In genomic region chrX:150486011-150486410, GRCh38 we compare ENCODE assay signal across 8 cellular contexts.
DNase-seq lines count a peak whose midpoint lies in the region; ATAC-seq, FAIRE-seq and TF ChIP-seq lines count a peak whose summit lies in the region.

No MANE protein-coding gene starts in this region.

- H3K9ac ChIP-seq in endothelial cell of umbilical vein (replicated peaks; ENCODE audit: extremely low read depth, insufficient read depth, low read length) = no peak overlapping the region

- H3K27ac ChIP-seq in endothelial cell of umbilical vein (ENCODE audit: insufficient read depth, low read depth, low read length) (no peak overlapping the region), upper lobe of left lung (no peak overlapping the region)

- peaks cover 3% of the 10 kb centered on the region for H3K27me3 Mint-ChIP-seq in activated CD8-positive, alpha-beta T cell treated with anti-CD3 and anti-CD28 coated beads, Interleukin-2, amount 10 ng/mL, durations not matched to agents 7 days and 5 days (ENCODE audit: low read depth)
- peaks cover 12% of the 10 kb centered on the region for H3K27me3 Mint-ChIP-seq in nephron progenitor cell (ENCODE audit: low read depth, poor library complexity)

- peak; percentile 64 for FAIRE-seq in endothelial cell of umbilical vein (lab: Jason Lieb, UNC)

- no peaks in the 10 kb centered on the region for H4K20me1 ChIP-seq in endothelial cell of umbilical vein (replicated peaks; ENCODE audit: control insufficient read depth, extremely low read depth, insufficient read depth, low read length)

- H3K36me3 ChIP-seq in endothelial cell of umbilical vein (ENCODE audit: control insufficient read depth in 2 of 2, extremely low read depth in 1 of 2, insufficient read depth in 2 of 2, low read length in 2 of 2) (no peaks in the 10 kb centered on the region), upper lobe of left lung (no peaks in the 10 kb centered on the region)

- H3K4me1 Mint-ChIP-seq in activated CD8-positive, alpha-beta T cell treated with anti-CD3 and anti-CD28 coated beads, Interleukin-2, amount 10 ng/mL, durations not matched to agents 7 days and 5 days (ENCODE audit: low read depth) = peaks cover 26% of the 10 kb centered on the region
- no peaks in the 10 kb centered on the region for H3K4me1 Mint-ChIP-seq in nephron progenitor cell

- CTCF ChIA-PET in activated CD8-positive, alpha-beta T cell treated with anti-CD3 and anti-CD28 coated beads, Interleukin-2, amount 10 ng/mL, durations not matched to agents 7 days and 5 days (lab: Charles Lee) = interaction anchor here (1.4 to 4.3 kb wide), 4 partner anchors 8 to 121 kb away, joined by 3 to 23 read pairs (median 10); no protein-coding TSS in a partner anchor
- CTCF ChIA-PET in endothelial cell of umbilical vein (lab: Charles Lee) = interaction anchor here (0.7 to 4.5 kb wide), 7 partner anchors 12 to 536 kb away, joined by 3 to 24 read pairs (median 5); partner anchors contain the start of genes MAMLD1 and MTM1

- H3K79me2 ChIP-seq in endothelial cell of umbilical vein (ENCODE audit: control insufficient read depth, insufficient read depth, low read length) = no peaks in the 10 kb centered on the region

- H3K4me3 Mint-ChIP-seq in activated CD8-positive, alpha-beta T cell treated with anti-CD3 and anti-CD28 coated beads, Interleukin-2, amount 10 ng/mL, durations not matched to agents 7 days and 5 days = no peak overlapping the region
- H3K4me3 Mint-ChIP-seq in nephron progenitor cell = no peak overlapping the region

- H3K27me3 ChIP-seq in endothelial cell of umbilical vein (ENCODE audit: control insufficient read depth in 2 of 2, insufficient read depth in 2 of 2, low read length in 2 of 2) (no peaks in the 10 kb centered on the region), upper lobe of left lung (no peaks in the 10 kb centered on the region)

- no peak overlapping the region for H3K27ac Mint-ChIP-seq in activated CD8-positive, alpha-beta T cell treated with anti-CD3 and anti-CD28 coated beads, Interleukin-2, amount 10 ng/mL, durations not matched to agents 7 days and 5 days
- H3K27ac Mint-ChIP-seq in nephron progenitor cell = no peak overlapping the region

- ATAC-seq in Right ventricle myocardium superior (ENCODE audit: poor library complexity) (peak; percentile 70), Right ventricle myocardium inferior (no peak), upper lobe of left lung (ENCODE audit: low FRiP score in 2 of 2) (no peak), GM21447 (IDR thresholded peaks at IDR 0.05; ENCODE audit: unreplicated experiment) (no peak)
- ATAC-seq in activated CD8-positive, alpha-beta T cell treated with anti-CD3 and anti-CD28 coated beads, Interleukin-2, amount 10 ng/mL, durations not matched to agents 7 days and 5 days = peak; percentile 70

- TF ChIP-seq EP300 in upper lobe of left lung (IDR thresholded peaks at IDR 0.05) = no peak

- H3K4me1 ChIP-seq in endothelial cell of umbilical vein (ENCODE audit: control insufficient read depth, extremely low read depth, insufficient read depth, low read length) (no peaks in the 10 kb centered on the region), upper lobe of left lung (no peaks in the 10 kb centered on the region)

- no TSS peak for BruUV-seq in endothelial cell of umbilical vein (replicated peaks; lab: Mats Ljungman, UMichigan)

- WGBS in upper lobe of left lung, 2 donors = 37% methylated on average over 3 of the region's 3 CpGs; no CpG with 5 or more reads in 1 of the 2 donors

- no peak overlapping the region for H3K4me3 ChIP-seq in endothelial cell of umbilical vein (replicated peaks in 1 of 3; ENCODE audit: insufficient read depth in 1 of 3, low read depth in 1 of 3, low read length in 3 of 3)
- no peak overlapping the region for H3K4me3 ChIP-seq in upper lobe of left lung

- no peak overlapping the region for H2AFZ ChIP-seq in endothelial cell of umbilical vein (ENCODE audit: low read depth, low read length)

- no peaks in the 10 kb centered on the region for H3K9me1 ChIP-seq in endothelial cell of umbilical vein (replicated peaks; ENCODE audit: control insufficient read depth, extremely low read depth, insufficient read depth, low read length)

- TF ChIP-seq CTCF in endothelial cell of umbilical vein (IDR thresholded peaks at IDR 0.05; ENCODE audit: extremely low read depth in 1 of 2, insufficient read depth in 1 of 2, low read depth in 1 of 2, low read length in 2 of 2) (peak; percentile 59 to 70), nephron progenitor cell (IDR thresholded peaks at IDR 0.05) (peak; percentile 47), upper lobe of left lung (IDR thresholded peaks at IDR 0.05) (peak; percentile 28 to 46 (median 40))

- peak; percentile 46 for DNase-seq in Right ventricle myocardium superior
- no peak for DNase-seq in Right ventricle myocardium inferior (ENCODE audit: missing footprints)
- peak; percentile 4 for DNase-seq in NCI-H1048 (lab: John Stamatoyannopoulos, UW)
- DNase-seq in activated CD8-positive, alpha-beta T cell treated with anti-CD3 and anti-CD28 coated beads, Interleukin-2, amount 10 ng/mL, durations not matched to agents 7 days and 5 days = peak; percentile 57
- peak; percentile 44 for DNase-seq in endothelial cell of umbilical vein (ENCODE audit: low read depth, low spot score)
- DNase-seq in nephron progenitor cell = peak; percentile 33
- DNase-seq in upper lobe of left lung = peak in 1 of 2 donors; percentile 47

- TF ChIP-seq POLR2A in endothelial cell of umbilical vein (IDR thresholded peaks at IDR 0.05; ENCODE audit: low read depth, low read length) (no peak), upper lobe of left lung (IDR thresholded peaks at IDR 0.05) (no peak)

- H3K9me3 ChIP-seq in endothelial cell of umbilical vein (replicated peaks; ENCODE audit: control insufficient read depth, insufficient read depth, low read length) = no peaks in the 10 kb centered on the region
- H3K9me3 ChIP-seq in upper lobe of left lung = no peaks in the 10 kb centered on the region

- no peak overlapping the region for H3K4me2 ChIP-seq in endothelial cell of umbilical vein (ENCODE audit: insufficient read depth, low read length)

- dilution Hi-C loops in endothelial cell of umbilical vein (cut with MboI; ENCODE audit: extremely low pct_ligation_motif_present, low sequenced_read_pairs) = no loop called here

- no peaks in the 10 kb centered on the region for H3K9me3 Mint-ChIP-seq in activated CD8-positive, alpha-beta T cell treated with anti-CD3 and anti-CD28 coated beads, Interleukin-2, amount 10 ng/mL, durations not matched to agents 7 days and 5 days (ENCODE audit: insufficient read depth)
- H3K9me3 Mint-ChIP-seq in nephron progenitor cell = peaks cover 49% of the 10 kb centered on the region

- intact Hi-C loops in Right ventricle myocardium superior (cut with DNase I) = loop anchor here (10.0 kb wide), 1 partner anchor 521 kb away; no protein-coding TSS in a partner anchor
- intact Hi-C loops in Right ventricle myocardium inferior (cut with DNase I) = loop anchor here (5.0 to 10.0 kb wide), 2 partner anchors 121 to 524 kb away; partner anchors contain the start of gene MAMLD1
- intact Hi-C loops in endothelial cell of umbilical vein (cut with micrococcal nuclease) = loop anchor here (1.0 to 5.0 kb wide), 5 partner anchors 18 to 536 kb away; no protein-coding TSS in a partner anchor

- POLR2A ChIA-PET in activated CD8-positive, alpha-beta T cell treated with anti-CD3 and anti-CD28 coated beads, Interleukin-2, amount 10 ng/mL, durations not matched to agents 7 days and 5 days (lab: Charles Lee) = no interaction called here
- POLR2A ChIA-PET in endothelial cell of umbilical vein (lab: Charles Lee) = no interaction called here

- H3K36me3 Mint-ChIP-seq in activated CD8-positive, alpha-beta T cell treated with anti-CD3 and anti-CD28 coated beads, Interleukin-2, amount 10 ng/mL, durations not matched to agents 7 days and 5 days (ENCODE audit: low read depth) = no peaks in the 10 kb centered on the region
- H3K36me3 Mint-ChIP-seq in nephron progenitor cell (ENCODE audit: low read depth) = no peaks in the 10 kb centered on the region

TF ChIP-seq in endothelial cell of umbilical vein, 7 proteins besides CTCF, POLR2A, EP300 and RAD21:
- no peak for TF ChIP-seq JUN (IDR thresholded peaks at IDR 0.05; ENCODE audit: borderline replicate concordance, insufficient read depth, insufficient read length, low read depth)
- TF ChIP-seq FOS (IDR thresholded peaks at IDR 0.05; ENCODE audit: borderline replicate concordance, insufficient read depth, low read length) = no peak
- TF ChIP-seq GATA2 (IDR thresholded peaks at IDR 0.05; ENCODE audit: insufficient read depth, insufficient read length, low read depth, low read length) = no peak
- TF ChIP-seq MYC (IDR thresholded peaks at IDR 0.05; ENCODE audit: low read depth, low read length) = no peak
- no peak for TF ChIP-seq MAX (IDR thresholded peaks at IDR 0.05; ENCODE audit: insufficient read depth, insufficient read length)
- no peak for TF ChIP-seq EZH2 (IDR thresholded peaks at IDR 0.05; ENCODE audit: borderline replicate concordance, low read depth, low read length, severe bottlenecking)
- no peak for TF ChIP-seq POLR2AphosphoS5 (IDR thresholded peaks at IDR 0.05; ENCODE audit: insufficient read depth, low read depth, low read length)

Comparison
In these comparisons a context has a peak if more than half of its experiments do, and no peak if none do; other contexts are left out.
1. ATAC-seq: peak in Right ventricle myocardium superior (single experiment) and activated CD8-positive, alpha-beta T cell treated with anti-CD3 and anti-CD28 coated beads, Interleukin-2, amount 10 ng/mL, durations not matched to agents 7 days and 5 days (single experiment); none in Right ventricle myocardium inferior (single experiment), upper lobe of left lung (0 of 2) and GM21447 (single experiment).
2. Peak in every context shown above with its lines, with median percentiles within 50 percentile points of each other: CTCF ChIP-seq.